8 cellular contexts compared by ENCODE assay signal in genomic region chr20:62832212-62832922, GRCh38. TPM values are rescaled to one million over a fixed set of nuclear protein-coding genes. Genes with fewer than 3 reads are reported as not detected.
A peak's percentile ranks its signal among the peaks of the same experiment; 100 is the strongest.
DNase-seq lines count a peak whose midpoint lies in the region; ATAC-seq and TF ChIP-seq lines count a peak whose summit lies in the region.

No MANE protein-coding gene starts in this region.

- no peak overlapping the region for H3K23ac ChIP-seq in neuronal stem cell (ENCODE audit: low read depth, low read length, poor library complexity)

- H3K79me1 ChIP-seq in neuronal stem cell (ENCODE audit: low read depth, low read length), result peaks cover 2% of the 10 kb centered on the region

- H3K27ac ChIP-seq in caudate nucleus (ENCODE audit: low read depth, low read length) (peak overlapping the region; percentile 67), neuronal stem cell (replicated peaks; ENCODE audit: low read length) (no peak overlapping the region)
- H3K27ac ChIP-seq in effector memory CD4-positive, alpha-beta T cell (ENCODE audit: insufficient read depth, low read length, poor library complexity, severe bottlenecking), result no peak overlapping the region

- no peak overlapping the region for H4K8ac ChIP-seq in neuronal stem cell (ENCODE audit: low read depth, low read length)

- no peak overlapping the region for H2BK12ac ChIP-seq in neuronal stem cell (ENCODE audit: low read length)

- no peak overlapping the region for H4K91ac ChIP-seq in neuronal stem cell (ENCODE audit: low read depth, low read length, poor library complexity)

- H2BK5ac ChIP-seq in neuronal stem cell (ENCODE audit: low read length), result no peak overlapping the region

- peak; percentile 47 for ATAC-seq in GM21526 (IDR thresholded peaks at IDR 0.05; ENCODE audit: low FRiP score, unreplicated experiment)

- no peaks in the 10 kb centered on the region for H3K27me3 ChIP-seq in neuronal stem cell (ENCODE audit: control insufficient read depth in 3 of 3, insufficient read depth in 3 of 3, low read depth in 1 of 3, low read length in 3 of 3)
- no peaks in the 10 kb centered on the region for H3K27me3 ChIP-seq in effector memory CD4-positive, alpha-beta T cell (replicated peaks; ENCODE audit: control insufficient read depth, insufficient read depth, low read length, poor library complexity, severe bottlenecking)

- TF ChIP-seq CTCF in GM10266 (IDR thresholded peaks at IDR 0.05; ENCODE audit: control insufficient read depth, insufficient read depth, low read depth, missing control alignments), result no peak

- H2BK15ac ChIP-seq in neuronal stem cell (ENCODE audit: low read length), result no peak overlapping the region

- H3K4ac ChIP-seq in neuronal stem cell (ENCODE audit: low read length), result no peak overlapping the region

- H2BK120ac ChIP-seq in neuronal stem cell (ENCODE audit: low read depth, low read length), result no peak overlapping the region

- H3K14ac ChIP-seq in neuronal stem cell (ENCODE audit: low read length), result no peak overlapping the region

- H3K9me3 ChIP-seq in neuronal stem cell (replicated peaks in 1 of 2; ENCODE audit: control insufficient read depth in 2 of 2, insufficient read depth in 1 of 2, low read depth in 1 of 2, low read length in 2 of 2), result peaks cover 0 to 2% of the 10 kb centered on the region in 2 donors
- no peaks in the 10 kb centered on the region for H3K9me3 ChIP-seq in effector memory CD4-positive, alpha-beta T cell (ENCODE audit: control insufficient read depth, low read length)

- H3K9ac ChIP-seq in neuronal stem cell (ENCODE audit: low read depth, low read length, poor library complexity), result no peak overlapping the region

- WGBS in neuronal stem cell (ENCODE audit: extremely low coverage in 2 of 2, insufficient read length in 2 of 2, insufficient replicate concordance in 1 of 2), 2 donors, result no CpG with 5 or more reads among the region's 22 CpGs

- no peak overlapping the region for H2AK5ac ChIP-seq in neuronal stem cell (ENCODE audit: low read depth, low read length)

- DNase-seq in GDM1 (lab: John Stamatoyannopoulos, UW) (peak; percentile 20), NCI-H345 treated with DMSO at 0.1 percent for 48 hours (lab: John Stamatoyannopoulos, UW; ENCODE audit: unreplicated experiment) (peak; percentile 50), caudate nucleus (lab: John Stamatoyannopoulos, UW) (peak in 5 of 61 donors; percentile 16 to 35 (median 23)), neuronal stem cell (ENCODE audit: low spot score) (no peak), GM10266 (ENCODE audit: extremely low spot score) (no peak), cerebellar nuclear complex (lab: John Stamatoyannopoulos, UW) (no peak)
- no peak for DNase-seq in effector memory CD4-positive, alpha-beta T cell

- H2AFZ ChIP-seq in neuronal stem cell (ENCODE audit: low read length), result peak overlapping the region; percentile 55

- H3K18ac ChIP-seq in neuronal stem cell (ENCODE audit: low read length), result peak overlapping the region; percentile 54

- no peak overlapping the region for H3K4me3 ChIP-seq in neuronal stem cell (ENCODE audit: low read length in 2 of 2)
- no peak overlapping the region for H3K4me3 ChIP-seq in effector memory CD4-positive, alpha-beta T cell (ENCODE audit: insufficient read depth, low read depth, low read length, poor library complexity, severe bottlenecking)

- H3K4me1 ChIP-seq in neuronal stem cell (ENCODE audit: control insufficient read depth in 2 of 2, insufficient read depth in 1 of 2, low read depth in 1 of 2, low read length in 2 of 2), result peaks cover 6 to 12% of the 10 kb centered on the region in 2 donors
- H3K4me1 ChIP-seq in effector memory CD4-positive, alpha-beta T cell (ENCODE audit: control insufficient read depth, insufficient read depth, low read length, poor library complexity, severe bottlenecking), result no peaks in the 10 kb centered on the region

- no peaks in the 10 kb centered on the region for H3K36me3 ChIP-seq in neuronal stem cell (replicated peaks in 1 of 2; ENCODE audit: control insufficient read depth in 2 of 2, insufficient read depth in 2 of 2, low read length in 2 of 2)
- no peaks in the 10 kb centered on the region for H3K36me3 ChIP-seq in effector memory CD4-positive, alpha-beta T cell (ENCODE audit: control insufficient read depth, insufficient read depth, low read length)

- H3K4me2 ChIP-seq in neuronal stem cell (ENCODE audit: insufficient read depth, low read length, poor library complexity, severe bottlenecking), result no peak overlapping the region

RNA-seq across cellular contexts. Expression of gene COL9A3, which starts 15.5 kb away (rescaled TPM):
- polyA plus RNA-seq in neuronal stem cell (2013, experiment 1 of 2), result 77.2 TPM
- polyA plus RNA-seq in neuronal stem cell (2013, experiment 2 of 2), result 77.0 TPM

RNA-seq across cellular contexts. Expression of gene OGFR, which starts 27.7 kb away (rescaled TPM):
- 15.0 TPM for polyA plus RNA-seq in neuronal stem cell (2013, experiment 1 of 2)
- polyA plus RNA-seq in neuronal stem cell (2013, experiment 2 of 2), result 14.7 TPM

RNA-seq across cellular contexts. Expression of gene TCFL5, which starts 29.3 kb away (rescaled TPM):
- polyA plus RNA-seq in neuronal stem cell (2013, experiment 1 of 2), result 14.5 TPM
- 15.3 TPM for polyA plus RNA-seq in neuronal stem cell (2013, experiment 2 of 2)

RNA-seq across cellular contexts. Expression of gene MRGBP, which starts 36.1 kb away (rescaled TPM):
- 15.5 TPM for polyA plus RNA-seq in neuronal stem cell (2013, experiment 1 of 2)
- polyA plus RNA-seq in neuronal stem cell (2013, experiment 2 of 2), result 15.6 TPM

Comparison
In these comparisons a context has a peak if more than half of its experiments do, and no peak if none do; other contexts are left out.
1. DNase-seq: peak in GDM1 (single experiment) and NCI-H345 treated with DMSO at 0.1 percent for 48 hours (single experiment); none in neuronal stem cell (single experiment), effector memory CD4-positive, alpha-beta T cell (0 of 3), GM10266 (single experiment) and cerebellar nuclear complex (0 of 2).